ENCODE assay signal across 12 cellular contexts in the genomic region with DNA sequence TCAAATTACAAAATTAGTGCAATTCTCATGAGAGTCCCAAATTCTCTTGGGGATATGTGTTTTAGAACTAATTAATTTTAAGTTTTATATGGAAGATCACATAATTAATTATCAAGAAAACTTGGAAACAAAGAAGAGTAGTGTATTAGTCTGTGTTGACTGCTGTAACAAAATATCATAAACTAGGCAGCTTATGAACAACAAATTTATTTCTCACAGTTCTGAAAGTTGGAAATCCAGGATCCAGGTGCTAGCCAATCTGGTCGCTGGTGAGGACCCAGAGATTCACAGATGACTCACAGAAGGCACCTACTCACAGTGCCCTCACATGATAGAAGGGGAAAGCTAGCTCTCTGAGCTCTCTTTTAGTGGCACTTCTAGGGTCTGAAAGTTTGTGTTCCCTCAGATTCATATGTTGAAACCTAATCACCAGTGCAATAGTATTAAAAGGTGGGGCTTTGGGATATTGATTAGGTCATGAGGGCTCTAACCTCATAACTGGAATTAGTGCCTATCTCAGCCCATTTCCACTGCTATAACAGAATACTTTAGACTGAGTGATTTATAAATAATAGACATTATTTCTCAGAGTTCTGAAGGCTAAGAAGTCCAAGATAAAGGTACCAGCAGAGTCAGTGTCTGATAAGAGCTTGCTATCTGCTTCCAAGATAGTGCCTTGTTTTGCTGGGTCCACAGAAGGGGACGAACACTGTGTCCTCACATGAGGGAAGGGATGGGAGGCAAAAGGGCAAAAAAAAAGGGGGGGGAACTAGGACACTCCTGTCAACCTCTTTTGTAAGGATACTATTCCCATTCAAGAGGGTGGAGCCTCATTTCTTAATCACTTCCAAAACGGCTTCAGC. TPM values are rescaled to one million over a fixed set of nuclear protein-coding genes. Genes with fewer than 3 reads are reported as not detected.
A peak's percentile ranks its signal among the peaks of the same experiment; 100 is the strongest.
DNase-seq lines count a peak whose midpoint lies in the region; ATAC-seq and TF ChIP-seq lines count a peak whose summit lies in the region.
"Had no signal": no experiment of that assay in that cellular context is flagged by ENCODE, and none has a peak within 500 bp of the region (broad histone marks: within the 10 kb centered on the region; RNA-seq: fewer than 3 reads in every experiment).

No MANE protein-coding gene starts in this region.

- no peaks in the 10 kb centered on the region for H3K9me3 Mint-ChIP-seq in activated T-cell treated with anti-CD3 and anti-CD28 coated beads, Interleukin-2, amount 50 U/mL, for 24 hours
- H3K9me3 Mint-ChIP-seq in nephron progenitor cell = no peaks in the 10 kb centered on the region

- H3K36me3 ChIP-seq in PC-3 (ENCODE audit: low read depth, low read length) (no peaks in the 10 kb centered on the region), iPS-20b (ENCODE audit: insufficient read depth, low read depth, low read length) (no peaks in the 10 kb centered on the region), tibial artery (no peaks in the 10 kb centered on the region)
- H3K36me3 ChIP-seq: heart right ventricle, suprapubic skin had no signal

- no peak for DNase-seq in activated T-cell treated with anti-CD3 and anti-CD28 coated beads, Interleukin-2, amount 50 U/mL, for 24 hours
- DNase-seq in activated T-cell treated with anti-CD3 and anti-CD28 coated beads, Interleukin-2, amount 50 U/mL, for 48 hours = no peak
- DNase-seq in PC-3 (peak; percentile 8), tibial artery (no peak), GM19238 (ENCODE audit: insufficient read length, low spot score) (no peak), lower leg skin (ENCODE audit: low spot score in 2 of 2) (no peak), nephron progenitor cell (no peak)
- DNase-seq: cortex of kidney, NCI-H2107 had no signal

- no peaks in the 10 kb centered on the region for H3K9me2 ChIP-seq in PC-3 (replicated peaks; ENCODE audit: low read length)

- no peak overlapping the region for H3K4me2 ChIP-seq in PC-3 (ENCODE audit: low read length)

- TF ChIP-seq POLR2A in lower leg skin (IDR thresholded peaks at IDR 0.05) = no peak

- peak overlapping the region; percentile 26 for H3K27ac Mint-ChIP-seq in activated T-cell treated with anti-CD3 and anti-CD28 coated beads, Interleukin-2, amount 50 U/mL, for 24 hours
- H3K27ac Mint-ChIP-seq in nephron progenitor cell = no peak overlapping the region

- H3K27me3 Mint-ChIP-seq in activated T-cell treated with anti-CD3 and anti-CD28 coated beads, Interleukin-2, amount 50 U/mL, for 24 hours = no peaks in the 10 kb centered on the region
- peaks cover 3% of the 10 kb centered on the region for H3K27me3 Mint-ChIP-seq in nephron progenitor cell (ENCODE audit: low read depth, poor library complexity)

- TF ChIP-seq CTCF in PC-3 (conservative IDR thresholded peaks at IDR 0.05; ENCODE audit: low read depth, low read length) (no peak), tibial artery (IDR thresholded peaks at IDR 0.05) (no peak), lower leg skin (IDR thresholded peaks at IDR 0.05) (no peak), nephron progenitor cell (IDR thresholded peaks at IDR 0.05) (no peak)

- H3K27me3 ChIP-seq in PC-3 (ENCODE audit: low read length) (no peaks in the 10 kb centered on the region), iPS-20b (ENCODE audit: insufficient read depth, low read length) (no peaks in the 10 kb centered on the region), tibial artery (no peaks in the 10 kb centered on the region)
- H3K27me3 ChIP-seq: heart right ventricle, suprapubic skin had no signal

- no TSS peak for BruUV-seq in PC-3 (replicated peaks; lab: Mats Ljungman, UMichigan)

- peaks cover 44% of the 10 kb centered on the region for H3K4me1 Mint-ChIP-seq in activated T-cell treated with anti-CD3 and anti-CD28 coated beads, Interleukin-2, amount 50 U/mL, for 24 hours (ENCODE audit: low read depth)
- H3K4me1 Mint-ChIP-seq in nephron progenitor cell = peaks cover 29% of the 10 kb centered on the region

- H3K9me3 ChIP-seq in PC-3 (ENCODE audit: low read length) (no peaks in the 10 kb centered on the region), iPS-20b (ENCODE audit: insufficient read depth, low read depth, low read length) (no peaks in the 10 kb centered on the region), tibial artery (no peaks in the 10 kb centered on the region)
- H3K9me3 ChIP-seq: heart right ventricle, suprapubic skin had no signal

- POLR2A ChIA-PET in PC-3 (lab: Charles Lee; ENCODE audit: unreplicated experiment) = interaction anchor here (0.7 kb wide), 1 partner anchor 144 kb away, joined by 4 read pairs; no protein-coding TSS in a partner anchor

- WGBS in lower leg skin, 2 donors = 67 to 72% methylated on average over 3 of the region's 3 CpGs

- CTCF ChIA-PET in PC-3 (lab: Charles Lee) = no interaction called here

- intact Hi-C loops in PC-3 (cut with micrococcal nuclease) = no loop called here
- intact Hi-C loops in tibial artery (cut with DNase I; ENCODE audit: low total_unique reads) = loop anchor here (5.0 to 10.0 kb wide), 3 partner anchors 45 to 1645 kb away; partner anchors contain the start of genes ABHD13 and LIG4
- intact Hi-C loops in lower leg skin (cut with DNase I; ENCODE audit: low total_unique reads) = no loop called here

- H3F3A ChIP-seq in PC-3 (ENCODE audit: low read length, unreplicated experiment) = no peaks in the 10 kb centered on the region

- no peak overlapping the region for H3K4me3 ChIP-seq in PC-3 (ENCODE audit: low read length)
- peak overlapping the region; percentile 90 for H3K4me3 ChIP-seq in iPS-20b (ENCODE audit: low read length)
- H3K4me3 ChIP-seq in tibial artery = no peak overlapping the region
- no peak overlapping the region for H3K4me3 ChIP-seq in lower leg skin (ENCODE audit: low read depth, poor library complexity, severe bottlenecking)
- H3K4me3 ChIP-seq: suprapubic skin had no signal

- H2AFZ ChIP-seq in PC-3 (ENCODE audit: low read length) = no peak overlapping the region

- no peak overlapping the region for H3K4me3 Mint-ChIP-seq in activated T-cell treated with anti-CD3 and anti-CD28 coated beads, Interleukin-2, amount 50 U/mL, for 24 hours
- no peak overlapping the region for H3K4me3 Mint-ChIP-seq in nephron progenitor cell

- peaks cover 26% of the 10 kb centered on the region for H4K20me1 ChIP-seq in PC-3 (ENCODE audit: low read length)

- peaks cover 35% of the 10 kb centered on the region for H3K79me2 ChIP-seq in PC-3 (ENCODE audit: low read length)

- no peak overlapping the region for H3K9ac ChIP-seq in PC-3 (ENCODE audit: low read length)
- H3K9ac ChIP-seq in iPS-20b (ENCODE audit: low read depth, low read length) = peak overlapping the region; percentile 15; the same call in 1 of the 2 replicates

- H3K4me1 ChIP-seq in PC-3 (ENCODE audit: insufficient read depth, low read length) (peaks cover 20% of the 10 kb centered on the region), iPS-20b (ENCODE audit: insufficient read depth, low read length) (peaks cover 27% of the 10 kb centered on the region), tibial artery (peaks cover 0 to 32% (median 20%) of the 10 kb centered on the region in 4 donors)

- H3K36me3 Mint-ChIP-seq in activated T-cell treated with anti-CD3 and anti-CD28 coated beads, Interleukin-2, amount 50 U/mL, for 24 hours (ENCODE audit: low read depth) = peaks cover 35% of the 10 kb centered on the region
- H3K36me3 Mint-ChIP-seq in nephron progenitor cell (ENCODE audit: low read depth) = peaks cover 21% of the 10 kb centered on the region

- ATAC-seq in PC-3 = no peak

- H3K27ac ChIP-seq in PC-3 (ENCODE audit: low read length) (no peak overlapping the region), iPS-20b (ENCODE audit: low read length) (no peak overlapping the region), tibial artery (peak overlapping the region; percentile 36 to 61)
- H3K27ac ChIP-seq: suprapubic skin had no signal

RNA-seq across cellular contexts. Expression of gene ARGLU1, which starts 1.5 kb away (rescaled TPM):
- total RNA-seq in PC-3 (2014; rRNA removed) = 31.8 and 44.3 TPM in 2 replicates
- 10 to 100 TPM; 44.7 to 73.0 (median 48.4) TPM for total RNA-seq in lower leg skin

RNA-seq across cellular contexts. Expression of gene EFNB2, which starts 34.0 kb away (rescaled TPM):
- total RNA-seq in PC-3 (2014; rRNA removed) (16.4 and 17.5 TPM in 2 replicates), lower leg skin (10 to 100 TPM; 12.1 to 41.3 (median 26.4) TPM)

Comparison
In these comparisons a context has a peak if more than half of its experiments do, and no peak if none do; other contexts are left out.
1. H3K27ac ChIP-seq: peak in tibial artery (2 of 2); none in PC-3 (single experiment) and iPS-20b (single experiment).